ENCODE assay signal across 16 cellular contexts in the genomic region with DNA sequence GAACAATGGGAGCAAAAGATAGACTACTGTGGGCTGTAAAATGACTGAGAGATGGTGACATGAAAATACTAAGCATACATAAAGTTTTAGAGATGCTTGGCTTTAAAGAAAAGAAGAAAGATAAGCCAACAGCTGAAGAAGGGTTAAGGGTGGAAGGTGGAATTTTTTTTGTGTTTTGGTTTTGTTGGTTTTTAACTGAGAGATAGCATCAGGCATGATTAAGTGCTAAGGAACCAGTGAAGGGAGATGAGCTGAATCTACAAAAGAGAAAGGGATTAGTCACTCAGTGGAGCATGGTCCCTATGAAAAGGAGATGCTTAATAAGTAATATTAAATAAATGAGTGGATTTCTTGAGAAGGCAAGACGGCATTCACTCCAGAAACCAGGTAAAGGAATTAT. TPM values are rescaled to one million over a fixed set of nuclear protein-coding genes. Genes with fewer than 3 reads are reported as not detected.
DNase-seq lines count a peak whose midpoint lies in the region; ATAC-seq, FAIRE-seq and TF ChIP-seq lines count a peak whose summit lies in the region.
"Had no signal": no experiment of that assay in that cellular context is flagged by ENCODE, and none has a peak within 500 bp of the region (broad histone marks: within the 10 kb centered on the region; RNA-seq: fewer than 3 reads in every experiment).

No MANE protein-coding gene starts in this region.

- H3K4me2 ChIP-seq in GM23248 (ENCODE audit: unreplicated experiment) (no peak overlapping the region), HepG2 (ENCODE audit: low read depth, low read length) (no peak overlapping the region)

- H3K36me3 ChIP-seq in GM23248 (ENCODE audit: low read depth) (no peaks in the 10 kb centered on the region), HepG2 (replicated peaks in 1 of 2; ENCODE audit: control insufficient read depth in 1 of 2, insufficient read depth in 2 of 2, low read length in 2 of 2) (no peaks in the 10 kb centered on the region)

- no peaks in the 10 kb centered on the region for H3K9me3 ChIP-seq in GM23248 (ENCODE audit: low read depth)
- H3K9me3 ChIP-seq in HepG2 (ENCODE audit: low read length): no peaks in the 10 kb centered on the region
- H3K9me3 ChIP-seq: Caco-2 had no signal

- TF ChIP-seq EP300 in HepG2 (IDR thresholded peaks at IDR 0.05; ENCODE audit: low read depth in 2 of 2, low read length in 2 of 2) (no peak), HepG2 (CRISPR knock-in tag; IDR thresholded peaks at IDR 0.05; ENCODE audit: borderline replicate concordance) (no peak)

- no peaks in the 10 kb centered on the region for H4K20me1 ChIP-seq in GM23248 (ENCODE audit: insufficient read depth)
- no peaks in the 10 kb centered on the region for H4K20me1 ChIP-seq in HepG2 (ENCODE audit: insufficient read depth, low read length)

- H3K27me3 ChIP-seq in GM23248 (replicated peaks; ENCODE audit: insufficient read depth) (no peaks in the 10 kb centered on the region), HepG2 (ENCODE audit: control insufficient read depth in 1 of 2, insufficient read depth in 2 of 2, low read length in 2 of 2) (no peaks in the 10 kb centered on the region)

- CTCF ChIA-PET in HepG2 (lab: Yijun Ruan, JAX; ENCODE audit: low intra/inter-chr PET ratio, low total read pairs): no interaction called here

- H3K79me2 ChIP-seq in GM23248 (ENCODE audit: insufficient read depth): no peaks in the 10 kb centered on the region
- no peaks in the 10 kb centered on the region for H3K79me2 ChIP-seq in HepG2 (ENCODE audit: insufficient read depth, low read length)

- ATAC-seq in GM18867 (IDR thresholded peaks at IDR 0.05; ENCODE audit: unreplicated experiment) (no peak), HepG2 (no peak), GM18502 (IDR thresholded peaks at IDR 0.05; ENCODE audit: poor library complexity, unreplicated experiment) (no peak)

- TF ChIP-seq POLR2A in HepG2 (IDR thresholded peaks at IDR 0.05; ENCODE audit: insufficient read depth in 1 of 2, low read depth in 2 of 2, low read length in 2 of 2): no peak

- H3K4me3 ChIP-seq in GM23248 (no peak overlapping the region), HepG2 (replicated peaks in 1 of 3; ENCODE audit: insufficient read depth in 1 of 3, low read depth in 2 of 3, low read length in 3 of 3) (no peak overlapping the region)

- POLR2A ChIA-PET in HepG2 (lab: Yijun Ruan, JAX): no interaction called here

- H3F3A ChIP-seq in GM23248 (ENCODE audit: insufficient read depth): peaks cover 52% of the 10 kb centered on the region

- H3K27ac ChIP-seq in GM23248 (peak overlapping the region; percentile 8), HepG2 (ENCODE audit: extremely low read length, insufficient read depth, low read length) (no peak overlapping the region)

- in situ Hi-C loops in GM23248 (cut with MboI): no loop called here
- in situ Hi-C loops in HepG2 (cut with HindIII; ENCODE audit: extremely low pct_ligation_motif_present, low pct_unique_long_range_greater_than_20kb): no loop called here

- no TSS peak for BruUV-seq in HepG2 (replicated peaks; lab: Mats Ljungman, UMichigan)

- intact Hi-C loops in HepG2 (cut with micrococcal nuclease; ENCODE audit: unreplicated experiment): no loop called here

- 39 to 50% methylated on average over 1 of the region's 1 CpG for whole genome bisulfite sequencing in GM23248 (ENCODE audit: low coverage in 1 of 2, low lambda C conversion rate in 2 of 2, missing lambda C conversion rate in 2 of 2), 2 experiments
- WGBS in HepG2 (ENCODE audit: low lambda C conversion rate): 53% methylated on average over 1 of the region's 1 CpG

- H3K4me1 ChIP-seq in GM23248 (ENCODE audit: insufficient read depth) (peaks cover 39% of the 10 kb centered on the region), HepG2 (ENCODE audit: insufficient read depth, low read length) (peaks cover 30% of the 10 kb centered on the region)
- H3K4me1 ChIP-seq: Caco-2 had no signal

- no peaks in the 10 kb centered on the region for H3K9me2 ChIP-seq in GM23248 (ENCODE audit: insufficient read depth)

- DNase-seq in AG08395 (ENCODE audit: low spot score) (peak; percentile 7), GM23248 (peak; percentile 69), amniotic epithelial cell (ENCODE audit: low read depth) (peak; percentile 46), iris pigment epithelial cell (ENCODE audit: low read depth) (peak; percentile 72), GM19238 (ENCODE audit: insufficient read length, low spot score) (no peak), HepG2 (ENCODE audit: low spot score) (no peak)
- DNase-seq: Caco-2, GOT3, Karpas-422, NCI-H1417, NCI-H187 treated with DMSO at 0.1 percent for 48 hours, NCI-H526 treated with DMSO at 0.1 percent for 48 hours, SHP77 treated with DMSO at 0.1 percent for 48 hours had no signal

- H2AFZ ChIP-seq in GM23248: no peak overlapping the region
- H2AFZ ChIP-seq in HepG2 (ENCODE audit: low read length): no peak overlapping the region

- FAIRE-seq in HepG2 (lab: Jason Lieb, UNC): no peak
- FAIRE-seq: A204.1 had no signal

- no peak overlapping the region for H3K9ac ChIP-seq in GM23248
- H3K9ac ChIP-seq in HepG2 (ENCODE audit: insufficient read depth, low read depth, low read length): no peak overlapping the region

- no peak for TF ChIP-seq RAD21 in HepG2 (CRISPR knock-in tag; IDR thresholded peaks at IDR 0.05)

- no peak for TF ChIP-seq CTCF in HepG2 (CRISPR knock-in tag; IDR thresholded peaks at IDR 0.05)

RNA-seq across cellular contexts. Expression of a gene that starts 12.5 kb away (rescaled TPM):
- total RNA-seq in GM23248 (2014; rRNA removed; shearing (Covaris generic)): 13.5 and 19.3 TPM in 2 replicates
- polyA plus RNA-seq in GM23248 (2016; fragmentation: Nextera tagmentation; extraction: Ambion mirVana): 5.5 and 6.7 TPM in 2 replicates
- total RNA-seq in HepG2 (2016; rRNA removed; fragmentation: Illumina TruSeq; extraction: Trizol): 35.9 and 55.4 TPM in 2 replicates
- 9.8 and 11.6 TPM in 2 replicates for total RNA-seq in HepG2 (2016; cell fraction: cytosol; rRNA removed; fragmentation: Illumina TruSeq; extraction: Trizol; ENCODE audit: low read depth)
- total RNA-seq in HepG2 (2016; cell fraction: insoluble cytoplasmic fraction; rRNA removed; fragmentation: Illumina TruSeq; extraction: Trizol): 34.7 and 51.3 TPM in 2 replicates
- 15.2 and 16.2 TPM in 2 replicates for total RNA-seq in HepG2 (2016; cell fraction: membrane; rRNA removed; fragmentation: Illumina TruSeq; extraction: Trizol)
- total RNA-seq in HepG2 (2016; cell fraction: nucleus; rRNA removed; fragmentation: Illumina TruSeq; extraction: Trizol): 40.3 and 42.3 TPM in 2 replicates
- 61.0 and 64.4 TPM in 2 replicates for polyA plus RNA-seq in HepG2 (2011; rRNA removed)
- 51.3 and 56.0 TPM in 2 replicates for polyA plus RNA-seq in HepG2 (2011; cell fraction: cytosol; rRNA removed)
- polyA plus RNA-seq in HepG2 (2011; cell fraction: nucleus; rRNA removed): 38.5 and 39.0 TPM in 2 replicates
- polyA plus RNA-seq in HepG2 (2012): 34.3 and 36.4 TPM in 2 replicates
- polyA plus RNA-seq in HepG2 (2016; cell fraction: cytosol; fragmentation: Illumina TruSeq; extraction: Trizol; ENCODE audit: low read depth): 0.92 and 0.95 TPM in 2 replicates
- polyA plus RNA-seq in HepG2 (2016; cell fraction: insoluble cytoplasmic fraction; fragmentation: Illumina TruSeq; extraction: Trizol; ENCODE audit: low read depth): 40.9 and 42.4 TPM in 2 replicates
- 4.8 and 5.3 TPM in 2 replicates for polyA plus RNA-seq in HepG2 (2016; cell fraction: membrane; fragmentation: Illumina TruSeq; extraction: Trizol; ENCODE audit: low read depth)
- 33.6 TPM in 2 replicates for polyA plus RNA-seq in HepG2 (2016; cell fraction: nucleus; fragmentation: Illumina TruSeq; extraction: Trizol; ENCODE audit: insufficient read depth, low read depth)
- polyA minus RNA-seq in HepG2 (2011; rRNA and poly(A)+ RNA removed; ENCODE audit: low replicate concordance): 53.3 and 125 TPM in 2 replicates
- polyA minus RNA-seq in HepG2 (2011; cell fraction: cytosol; rRNA and poly(A)+ RNA removed): 88.0 and 94.2 TPM in 2 replicates
- 138 and 139 TPM in 2 replicates for polyA minus RNA-seq in HepG2 (2011; cell fraction: nucleus; rRNA and poly(A)+ RNA removed)

RNA-seq across cellular contexts. Expression of a gene that starts 43.1 kb away (rescaled TPM):
- total RNA-seq in GM23248 (2014; rRNA removed; shearing (Covaris generic)): 79.3 and 100 TPM in 2 replicates
- 361 and 364 TPM in 2 replicates for polyA plus RNA-seq in GM23248 (2016; fragmentation: Nextera tagmentation; extraction: Ambion mirVana)
- 97.0 and 110 TPM in 2 replicates for total RNA-seq in HepG2 (2016; rRNA removed; fragmentation: Illumina TruSeq; extraction: Trizol)
- 189 and 199 TPM in 2 replicates for total RNA-seq in HepG2 (2016; cell fraction: cytosol; rRNA removed; fragmentation: Illumina TruSeq; extraction: Trizol; ENCODE audit: low read depth)
- total RNA-seq in HepG2 (2016; cell fraction: insoluble cytoplasmic fraction; rRNA removed; fragmentation: Illumina TruSeq; extraction: Trizol): 92.2 and 119 TPM in 2 replicates
- total RNA-seq in HepG2 (2016; cell fraction: membrane; rRNA removed; fragmentation: Illumina TruSeq; extraction: Trizol): 218 and 223 TPM in 2 replicates
- 34.9 and 44.4 TPM in 2 replicates for total RNA-seq in HepG2 (2016; cell fraction: nucleus; rRNA removed; fragmentation: Illumina TruSeq; extraction: Trizol)
- 163 and 164 TPM in 2 replicates for polyA plus RNA-seq in HepG2 (2011; rRNA removed)
- polyA plus RNA-seq in HepG2 (2011; cell fraction: cytosol; rRNA removed): 22.4 and 31.7 TPM in 2 replicates
- 6.4 and 12.7 TPM in 2 replicates for polyA plus RNA-seq in HepG2 (2011; cell fraction: nucleus; rRNA removed)
- polyA plus RNA-seq in HepG2 (2012): 161 TPM in 2 replicates
- polyA plus RNA-seq in HepG2 (2016; cell fraction: cytosol; fragmentation: Illumina TruSeq; extraction: Trizol; ENCODE audit: low read depth): 256 and 272 TPM in 2 replicates
- 122 and 128 TPM in 2 replicates for polyA plus RNA-seq in HepG2 (2016; cell fraction: insoluble cytoplasmic fraction; fragmentation: Illumina TruSeq; extraction: Trizol; ENCODE audit: low read depth)
- polyA plus RNA-seq in HepG2 (2016; cell fraction: membrane; fragmentation: Illumina TruSeq; extraction: Trizol; ENCODE audit: low read depth): 231 and 243 TPM in 2 replicates
- 58.8 and 75.2 TPM in 2 replicates for polyA plus RNA-seq in HepG2 (2016; cell fraction: nucleus; fragmentation: Illumina TruSeq; extraction: Trizol; ENCODE audit: insufficient read depth, low read depth)
- polyA minus RNA-seq in HepG2 (2011; rRNA and poly(A)+ RNA removed; ENCODE audit: low replicate concordance): 19.3 and 31.6 TPM in 2 replicates
- polyA minus RNA-seq in HepG2 (2011; cell fraction: cytosol; rRNA and poly(A)+ RNA removed): 7.7 and 9.1 TPM in 2 replicates
- 8.2 and 11.2 TPM in 2 replicates for polyA minus RNA-seq in HepG2 (2011; cell fraction: nucleus; rRNA and poly(A)+ RNA removed)

RNA-seq across cellular contexts. Expression of a gene that starts 55.1 kb away (rescaled TPM):
- total RNA-seq in GM23248 (2014; rRNA removed; shearing (Covaris generic)): 42.8 and 46.7 TPM in 2 replicates
- polyA plus RNA-seq in GM23248 (2016; fragmentation: Nextera tagmentation; extraction: Ambion mirVana) (116 and 118 TPM in 2 replicates), HepG2 (2011; rRNA removed) (31.1 and 36.2 TPM in 2 replicates)
- total RNA-seq in HepG2 (2016; rRNA removed; fragmentation: Illumina TruSeq; extraction: Trizol): 93.3 and 123 TPM in 2 replicates
- total RNA-seq in HepG2 (2016; cell fraction: cytosol; rRNA removed; fragmentation: Illumina TruSeq; extraction: Trizol; ENCODE audit: low read depth): 82.5 and 87.8 TPM in 2 replicates
- 92.3 and 138 TPM in 2 replicates for total RNA-seq in HepG2 (2016; cell fraction: insoluble cytoplasmic fraction; rRNA removed; fragmentation: Illumina TruSeq; extraction: Trizol)
- 68.3 and 73.9 TPM in 2 replicates for total RNA-seq in HepG2 (2016; cell fraction: membrane; rRNA removed; fragmentation: Illumina TruSeq; extraction: Trizol)
- 37.1 and 40.3 TPM in 2 replicates for total RNA-seq in HepG2 (2016; cell fraction: nucleus; rRNA removed; fragmentation: Illumina TruSeq; extraction: Trizol)
- 15.7 and 23.5 TPM in 2 replicates for polyA plus RNA-seq in HepG2 (2011; cell fraction: cytosol; rRNA removed)
- 4.5 and 6.3 TPM in 2 replicates for polyA plus RNA-seq in HepG2 (2011; cell fraction: nucleus; rRNA removed)
- polyA plus RNA-seq in HepG2 (2012): 33.4 and 35.9 TPM in 2 replicates
- 60.9 and 71.4 TPM in 2 replicates for polyA plus RNA-seq in HepG2 (2016; cell fraction: cytosol; fragmentation: Illumina TruSeq; extraction: Trizol; ENCODE audit: low read depth)
- polyA plus RNA-seq in HepG2 (2016; cell fraction: insoluble cytoplasmic fraction; fragmentation: Illumina TruSeq; extraction: Trizol; ENCODE audit: low read depth): 138 and 144 TPM in 2 replicates
- 57.9 and 64.7 TPM in 2 replicates for polyA plus RNA-seq in HepG2 (2016; cell fraction: membrane; fragmentation: Illumina TruSeq; extraction: Trizol; ENCODE audit: low read depth)
- 53.6 and 63.6 TPM in 2 replicates for polyA plus RNA-seq in HepG2 (2016; cell fraction: nucleus; fragmentation: Illumina TruSeq; extraction: Trizol; ENCODE audit: insufficient read depth, low read depth)
- polyA minus RNA-seq in HepG2 (2011; rRNA and poly(A)+ RNA removed; ENCODE audit: low replicate concordance): 2.7 and 5.8 TPM in 2 replicates
- 10.5 and 16.3 TPM in 2 replicates for polyA minus RNA-seq in HepG2 (2011; cell fraction: cytosol; rRNA and poly(A)+ RNA removed)
- 10.6 and 12.6 TPM in 2 replicates for polyA minus RNA-seq in HepG2 (2011; cell fraction: nucleus; rRNA and poly(A)+ RNA removed)

Comparison
In these comparisons a context has a peak if more than half of its experiments do, and no peak if none do; other contexts are left out.
1. DNase-seq: peak in AG08395 (single experiment), GM23248 (single experiment), amniotic epithelial cell (single experiment) and iris pigment epithelial cell (single experiment); none in GM19238 (single experiment) and HepG2 (single experiment).